Comparison of ENCODE assay signal across 1 cellular context in the genomic region with DNA sequence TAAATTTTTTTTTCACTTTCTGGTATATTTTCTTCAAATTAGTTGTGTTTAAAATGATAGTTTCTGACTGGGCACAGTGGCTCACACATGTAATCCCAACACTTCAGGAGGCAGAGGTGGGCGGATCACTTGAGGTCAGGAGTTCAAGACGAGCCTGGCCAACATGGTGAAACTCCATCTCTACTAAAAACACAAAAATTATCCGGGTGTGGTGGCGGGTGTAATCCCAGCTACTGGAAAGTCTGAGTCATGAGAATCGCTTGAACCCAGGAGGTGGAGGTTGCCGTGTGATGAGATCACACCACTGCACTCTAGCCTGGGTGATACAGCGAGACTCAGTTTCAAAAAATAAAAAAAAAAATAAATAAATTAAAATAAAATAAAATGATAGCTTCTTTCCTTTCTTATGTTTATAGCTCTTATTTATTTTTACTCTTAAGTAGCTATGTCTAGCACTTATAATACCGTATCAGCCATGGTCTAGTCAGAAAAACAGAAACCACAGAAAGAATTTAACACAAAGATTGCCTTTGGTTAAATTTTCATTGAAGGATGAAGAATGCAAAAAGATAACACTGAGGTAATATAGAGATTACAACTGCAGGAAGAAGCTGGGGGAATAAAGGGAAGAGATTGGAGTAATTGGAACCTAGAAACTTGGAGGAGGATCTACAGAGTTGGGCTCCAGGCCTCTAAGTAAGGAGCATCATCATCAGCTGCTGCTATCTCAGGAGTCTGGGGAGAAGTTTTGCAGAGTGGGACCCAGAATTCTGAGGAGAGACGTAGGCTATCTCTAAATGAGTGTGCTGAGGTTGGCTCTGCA.
TF ChIP-seq lines count a peak whose summit lies in the region.

No MANE protein-coding gene starts in this region.

TF ChIP-seq in K562, 482 proteins besides CTCF, POLR2A, EP300 and RAD21 (continued from another document and continues in another):
- TF ChIP-seq PBX2 (CRISPR knock-in tag; IDR thresholded peaks at IDR 0.05; ENCODE audit: low read depth) (no peak), PBX2 (tag; conservative IDR thresholded peaks at IDR 0.05; ENCODE audit: low read depth) (no peak), TAL1 (IDR thresholded peaks at IDR 0.05) (0 out of 2 replicates have a peak, but pooled peaks have one; percentile 10), SMARCE1 (IDR thresholded peaks at IDR 0.05) (peak; percentile 88), SP2 (IDR thresholded peaks at IDR 0.05; ENCODE audit: extremely low read depth, low read depth, low read length, poor library complexity, severe bottlenecking) (no peak), FOXP4 (CRISPR knock-in tag; IDR thresholded peaks at IDR 0.05; ENCODE audit: borderline replicate concordance) (no peak), TAF1 (IDR thresholded peaks at IDR 0.05; ENCODE audit: control insufficient read depth, extremely low read depth, insufficient read depth, low read length, severe bottlenecking) (no peak), FOXJ2 (tag; IDR thresholded peaks at IDR 0.05) (peak; percentile 73; the same call in 1 of the 2 replicates), KLF16 (IDR thresholded peaks at IDR 0.05) (no peak), ZNF408 (CRISPR knock-in tag; IDR thresholded peaks at IDR 0.05; ENCODE audit: low read depth) (no peak), GTF2E2 (tag; IDR thresholded peaks at IDR 0.05) (no peak), BCL6 (CRISPR knock-in tag; IDR thresholded peaks at IDR 0.05) (no peak), EHMT2 (IDR thresholded peaks at IDR 0.05) (no peak; the same call in 1 of the 2 replicates), ZNF589 (CRISPR knock-in tag; IDR thresholded peaks at IDR 0.05; ENCODE audit: low read depth) (no peak), HOMEZ (CRISPR knock-in tag; IDR thresholded peaks at IDR 0.05) (no peak), CBX3 (IDR thresholded peaks at IDR 0.05; ENCODE audit: borderline replicate concordance in 1 of 2, low read length in 2 of 2) (no peak), FOSL1 (tag; conservative IDR thresholded peaks at IDR 0.05) (peak; percentile 88), PML (IDR thresholded peaks at IDR 0.05; ENCODE audit: low read length) (no peak), PHTF2 (CRISPR knock-in tag; IDR thresholded peaks at IDR 0.05) (no peak), ARID2 (IDR thresholded peaks at IDR 0.05) (no peak), HDAC6 (IDR thresholded peaks at IDR 0.05; ENCODE audit: low read depth, low read length) (no peak), ETV1 (tag; conservative IDR thresholded peaks at IDR 0.05; ENCODE audit: low read depth) (no peak), TSC22D4 (tag; IDR thresholded peaks at IDR 0.05) (no peak), ETV6 (IDR thresholded peaks at IDR 0.05; ENCODE audit: borderline replicate concordance in 1 of 2, low read depth in 2 of 2, low read length in 1 of 2) (no peak), ETV6 (CRISPR knock-in tag; IDR thresholded peaks at IDR 0.05; ENCODE audit: borderline replicate concordance) (no peak), JUND (IDR thresholded peaks at IDR 0.05; ENCODE audit: borderline replicate concordance, low read depth, low read length) (peak; percentile 91), JUND (tag; IDR thresholded peaks at IDR 0.05; ENCODE audit: borderline replicate concordance, low read depth, low read length) (peak; percentile 69; the same call in 2 of the 3 replicates), ZBTB1 (CRISPR knock-in tag; IDR thresholded peaks at IDR 0.05; ENCODE audit: borderline replicate concordance, low read depth) (no peak), ZNF184 (CRISPR knock-in tag; IDR thresholded peaks at IDR 0.05) (no peak), ZNF699 (CRISPR knock-in tag; IDR thresholded peaks at IDR 0.05; ENCODE audit: insufficient replicate concordance) (no peak), GTF2F1 (IDR thresholded peaks at IDR 0.05; ENCODE audit: low read depth, low read length) (no peak), ARID1B (IDR thresholded peaks at IDR 0.05) (peak; percentile 83), SMARCA4 (IDR thresholded peaks at IDR 0.05) (peak; percentile 84), EGR1 (conservative IDR thresholded peaks at IDR 0.05) (peak; percentile 83), BDP1 (IDR thresholded peaks at IDR 0.05; ENCODE audit: insufficient read depth, insufficient read length) (no peak), BMI1 (IDR thresholded peaks at IDR 0.05; ENCODE audit: low read length) (no peak), DLX4 (CRISPR knock-in tag; IDR thresholded peaks at IDR 0.05) (no peak), CXXC5 (CRISPR knock-in tag; IDR thresholded peaks at IDR 0.05) (0 out of 2 replicates have a peak, but pooled peaks have one; percentile 14)
- TF ChIP-seq, protein P1, sequence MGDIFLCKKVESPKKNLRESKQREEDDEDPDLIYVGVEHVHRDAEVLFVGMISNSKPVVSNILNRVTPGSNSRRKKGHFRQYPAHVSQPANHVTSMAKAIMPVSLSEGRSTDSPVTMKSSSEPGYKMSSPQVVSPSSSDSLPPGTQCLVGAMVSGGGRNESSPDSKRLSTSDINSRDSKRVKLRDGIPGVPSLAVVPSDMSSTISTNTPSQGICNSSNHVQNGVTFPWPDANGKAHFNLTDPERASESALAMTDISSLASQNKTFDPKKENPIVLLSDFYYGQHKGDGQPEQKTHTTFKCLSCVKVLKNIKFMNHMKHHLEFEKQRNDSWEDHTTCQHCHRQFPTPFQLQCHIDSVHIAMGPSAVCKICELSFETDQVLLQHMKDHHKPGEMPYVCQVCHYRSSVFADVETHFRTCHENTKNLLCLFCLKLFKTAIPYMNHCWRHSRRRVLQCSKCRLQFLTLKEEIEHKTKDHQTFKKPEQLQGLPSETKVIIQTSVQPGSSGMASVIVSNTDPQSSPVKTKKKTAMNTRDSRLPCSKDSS (IDR thresholded peaks at IDR 0.05; ENCODE audit: low read depth, partially characterized antibody): no peak
- TF ChIP-seq, protein P2, sequence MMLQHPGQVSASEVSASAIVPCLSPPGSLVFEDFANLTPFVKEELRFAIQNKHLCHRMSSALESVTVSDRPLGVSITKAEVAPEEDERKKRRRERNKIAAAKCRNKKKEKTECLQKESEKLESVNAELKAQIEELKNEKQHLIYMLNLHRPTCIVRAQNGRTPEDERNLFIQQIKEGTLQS (IDR thresholded peaks at IDR 0.05): peak; percentile 89
- TF ChIP-seq, protein P2 (CRISPR knock-in tag; conservative IDR thresholded peaks at IDR 0.05): no peak
- TF ChIP-seq, protein P3, sequence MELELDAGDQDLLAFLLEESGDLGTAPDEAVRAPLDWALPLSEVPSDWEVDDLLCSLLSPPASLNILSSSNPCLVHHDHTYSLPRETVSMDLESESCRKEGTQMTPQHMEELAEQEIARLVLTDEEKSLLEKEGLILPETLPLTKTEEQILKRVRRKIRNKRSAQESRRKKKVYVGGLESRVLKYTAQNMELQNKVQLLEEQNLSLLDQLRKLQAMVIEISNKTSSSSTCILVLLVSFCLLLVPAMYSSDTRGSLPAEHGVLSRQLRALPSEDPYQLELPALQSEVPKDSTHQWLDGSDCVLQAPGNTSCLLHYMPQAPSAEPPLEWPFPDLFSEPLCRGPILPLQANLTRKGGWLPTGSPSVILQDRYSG (tag; conservative IDR thresholded peaks at IDR 0.05; ENCODE audit: low read depth): no peak
- TF ChIP-seq, protein P4, sequence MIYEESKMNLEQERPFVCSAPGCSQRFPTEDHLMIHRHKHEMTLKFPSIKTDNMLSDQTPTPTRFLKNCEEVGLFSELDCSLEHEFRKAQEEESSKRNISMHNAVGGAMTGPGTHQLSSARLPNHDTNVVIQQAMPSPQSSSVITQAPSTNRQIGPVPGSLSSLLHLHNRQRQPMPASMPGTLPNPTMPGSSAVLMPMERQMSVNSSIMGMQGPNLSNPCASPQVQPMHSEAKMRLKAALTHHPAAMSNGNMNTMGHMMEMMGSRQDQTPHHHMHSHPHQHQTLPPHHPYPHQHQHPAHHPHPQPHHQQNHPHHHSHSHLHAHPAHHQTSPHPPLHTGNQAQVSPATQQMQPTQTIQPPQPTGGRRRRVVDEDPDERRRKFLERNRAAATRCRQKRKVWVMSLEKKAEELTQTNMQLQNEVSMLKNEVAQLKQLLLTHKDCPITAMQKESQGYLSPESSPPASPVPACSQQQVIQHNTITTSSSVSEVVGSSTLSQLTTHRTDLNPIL (CRISPR knock-in tag; IDR thresholded peaks at IDR 0.05): no peak
- TF ChIP-seq, protein P5, sequence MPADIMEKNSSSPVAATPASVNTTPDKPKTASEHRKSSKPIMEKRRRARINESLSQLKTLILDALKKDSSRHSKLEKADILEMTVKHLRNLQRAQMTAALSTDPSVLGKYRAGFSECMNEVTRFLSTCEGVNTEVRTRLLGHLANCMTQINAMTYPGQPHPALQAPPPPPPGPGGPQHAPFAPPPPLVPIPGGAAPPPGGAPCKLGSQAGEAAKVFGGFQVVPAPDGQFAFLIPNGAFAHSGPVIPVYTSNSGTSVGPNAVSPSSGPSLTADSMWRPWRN (IDR thresholded peaks at IDR 0.05; ENCODE audit: low read depth): no peak
- TF ChIP-seq, protein P6, sequence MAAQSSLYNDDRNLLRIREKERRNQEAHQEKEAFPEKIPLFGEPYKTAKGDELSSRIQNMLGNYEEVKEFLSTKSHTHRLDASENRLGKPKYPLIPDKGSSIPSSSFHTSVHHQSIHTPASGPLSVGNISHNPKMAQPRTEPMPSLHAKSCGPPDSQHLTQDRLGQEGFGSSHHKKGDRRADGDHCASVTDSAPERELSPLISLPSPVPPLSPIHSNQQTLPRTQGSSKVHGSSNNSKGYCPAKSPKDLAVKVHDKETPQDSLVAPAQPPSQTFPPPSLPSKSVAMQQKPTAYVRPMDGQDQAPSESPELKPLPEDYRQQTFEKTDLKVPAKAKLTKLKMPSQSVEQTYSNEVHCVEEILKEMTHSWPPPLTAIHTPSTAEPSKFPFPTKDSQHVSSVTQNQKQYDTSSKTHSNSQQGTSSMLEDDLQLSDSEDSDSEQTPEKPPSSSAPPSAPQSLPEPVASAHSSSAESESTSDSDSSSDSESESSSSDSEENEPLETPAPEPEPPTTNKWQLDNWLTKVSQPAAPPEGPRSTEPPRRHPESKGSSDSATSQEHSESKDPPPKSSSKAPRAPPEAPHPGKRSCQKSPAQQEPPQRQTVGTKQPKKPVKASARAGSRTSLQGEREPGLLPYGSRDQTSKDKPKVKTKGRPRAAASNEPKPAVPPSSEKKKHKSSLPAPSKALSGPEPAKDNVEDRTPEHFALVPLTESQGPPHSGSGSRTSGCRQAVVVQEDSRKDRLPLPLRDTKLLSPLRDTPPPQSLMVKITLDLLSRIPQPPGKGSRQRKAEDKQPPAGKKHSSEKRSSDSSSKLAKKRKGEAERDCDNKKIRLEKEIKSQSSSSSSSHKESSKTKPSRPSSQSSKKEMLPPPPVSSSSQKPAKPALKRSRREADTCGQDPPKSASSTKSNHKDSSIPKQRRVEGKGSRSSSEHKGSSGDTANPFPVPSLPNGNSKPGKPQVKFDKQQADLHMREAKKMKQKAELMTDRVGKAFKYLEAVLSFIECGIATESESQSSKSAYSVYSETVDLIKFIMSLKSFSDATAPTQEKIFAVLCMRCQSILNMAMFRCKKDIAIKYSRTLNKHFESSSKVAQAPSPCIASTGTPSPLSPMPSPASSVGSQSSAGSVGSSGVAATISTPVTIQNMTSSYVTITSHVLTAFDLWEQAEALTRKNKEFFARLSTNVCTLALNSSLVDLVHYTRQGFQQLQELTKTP (IDR thresholded peaks at IDR 0.05; ENCODE audit: low read depth in 1 of 2, partially characterized antibody in 2 of 2): no peak
